15 cellular contexts compared by ENCODE assay signal in the genomic region with DNA sequence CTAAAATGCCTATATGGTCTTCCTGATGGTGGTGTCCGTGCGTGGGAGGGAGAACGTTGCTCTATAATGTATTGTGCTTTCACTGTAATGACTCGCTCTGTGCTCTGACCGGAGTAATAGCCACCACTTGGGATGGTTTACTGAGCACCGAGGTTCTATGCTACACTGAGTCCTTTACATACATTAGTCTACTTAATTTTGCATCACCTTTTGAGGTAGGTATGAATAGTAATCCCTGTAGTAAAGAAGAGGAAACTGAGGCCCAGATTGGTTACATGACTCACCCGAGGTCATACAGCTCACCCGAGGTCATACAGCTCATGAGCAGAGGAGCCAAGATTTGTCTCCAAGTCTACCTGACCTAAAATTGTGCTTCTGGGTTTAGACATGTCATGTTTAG.
DNase-seq lines count a peak whose midpoint lies in the region; ATAC-seq, FAIRE-seq and TF ChIP-seq lines count a peak whose summit lies in the region.
"Had no signal": no experiment of that assay in that cellular context is flagged by ENCODE, and none has a peak within 500 bp of the region (broad histone marks: within the 10 kb centered on the region; RNA-seq: fewer than 3 reads in every experiment).

No MANE protein-coding gene starts in this region.

- H3K27me3 ChIP-seq in BLaER1 (no peaks in the 10 kb centered on the region), GM12878 (replicated peaks in 1 of 2; ENCODE audit: control insufficient read depth in 2 of 2, insufficient read depth in 2 of 2, low read length in 1 of 2) (no peaks in the 10 kb centered on the region)

- H3K27ac ChIP-seq in BLaER1 (no peak overlapping the region), GM12878 (ENCODE audit: control insufficient read depth, insufficient read depth) (no peak overlapping the region)
- H3K27ac ChIP-seq: 22Rv1 had no signal

- TF ChIP-seq EP300 in GM12878 (IDR thresholded peaks at IDR 0.05; ENCODE audit: borderline replicate concordance in 1 of 2, control insufficient read depth in 1 of 2, low read depth in 2 of 2, low read length in 2 of 2): no peak

- CTCF ChIA-PET in activated CD4-positive, alpha-beta T cell treated with anti-CD3 and anti-CD28 coated beads for 36 hours (lab: Charles Lee): interaction anchor here (1.0 kb wide), 1 partner anchor 128 kb away, joined by 3 read pairs; no protein-coding TSS in a partner anchor
- CTCF ChIA-PET in GM12878 (lab: Yijun Ruan, JAX): interaction anchor here (1.2 to 1.3 kb wide), 2 partner anchors 16 to 51 kb away, joined by 3 to 4 read pairs; no protein-coding TSS in a partner anchor

- peak; percentile 72 for ATAC-seq in activated CD4-positive, alpha-beta T cell treated with anti-CD3 and anti-CD28 coated beads for 36 hours
- peak; percentile 60; the same call in 2 of the 3 replicates for ATAC-seq in GM12878
- ATAC-seq in stimulated activated effector memory CD8-positive, alpha-beta T cell treated with anti-CD3 and anti-CD28 coated beads, Interleukin-12 subunit alpha, Interleukin-12 subunit beta, amount 100 ng/mL, for 72 hours: peak; percentile 47

- peak overlapping the region; percentile 70 for H3K4me2 ChIP-seq in BLaER1
- H3K4me2 ChIP-seq in GM12878 (ENCODE audit: control insufficient read depth, insufficient read depth): no peak overlapping the region

- H3K9me3 ChIP-seq in BLaER1 (no peaks in the 10 kb centered on the region), GM12878 (replicated peaks; ENCODE audit: control insufficient read depth, insufficient read depth, low read length) (no peaks in the 10 kb centered on the region)

- RAD21 ChIA-PET in GM12878 (lab: Charles Lee; ENCODE audit: unreplicated experiment): no interaction called here

- H3K4me3 ChIP-seq in BLaER1 (no peak overlapping the region), GM12878 (no peak overlapping the region)

- H3K27ac Mint-ChIP-seq in activated CD4-positive, alpha-beta T cell treated with anti-CD3 and anti-CD28 coated beads for 36 hours: no peak overlapping the region
- H3K27ac Mint-ChIP-seq in stimulated activated effector memory CD8-positive, alpha-beta T cell treated with anti-CD3 and anti-CD28 coated beads, Interleukin-12 subunit alpha, Interleukin-12 subunit beta, amount 100 ng/mL, for 72 hours: no peak overlapping the region
- H3K27ac Mint-ChIP-seq: H9 had no signal

- TF ChIP-seq CTCF in GM12878 (IDR thresholded peaks at IDR 0.05 in 2 of 3, conservative IDR thresholded peaks at IDR 0.05 in 1 of 3; ENCODE audit: control insufficient read depth in 2 of 3, extremely low read depth in 1 of 3, insufficient read depth in 1 of 3, low read depth in 3 of 3, low read length in 3 of 3): no peak

- peaks cover 10% of the 10 kb centered on the region for H3K4me1 Mint-ChIP-seq in activated CD4-positive, alpha-beta T cell treated with anti-CD3 and anti-CD28 coated beads for 36 hours
- H3K4me1 Mint-ChIP-seq in stimulated activated effector memory CD8-positive, alpha-beta T cell treated with anti-CD3 and anti-CD28 coated beads, Interleukin-12 subunit alpha, Interleukin-12 subunit beta, amount 100 ng/mL, for 72 hours: peaks cover 6% of the 10 kb centered on the region
- H3K4me1 Mint-ChIP-seq: CD4-positive, CD25-positive, alpha-beta regulatory T cell; H9 had no signal

- no peaks in the 10 kb centered on the region for H3K36me3 ChIP-seq in BLaER1
- H3K36me3 ChIP-seq in GM12878 (ENCODE audit: control insufficient read depth in 2 of 2, insufficient read depth in 2 of 2, low read length in 1 of 2): 0 out of 4 replicates have a peak, but pooled peaks cover 0 to 2% of the 10 kb centered on the region in 2 experiments

- H3K4me1 ChIP-seq in BLaER1 (peaks cover 78% of the 10 kb centered on the region), GM12878 (ENCODE audit: control insufficient read depth, insufficient read depth, low read length) (peaks cover 3% of the 10 kb centered on the region)

- intact Hi-C loops in activated CD4-positive, alpha-beta T cell treated with anti-CD3 and anti-CD28 coated beads for 36 hours (cut with DNase I, micrococcal nuclease): no loop called here
- intact Hi-C loops in GM12878 (cut with micrococcal nuclease; ENCODE audit: unreplicated experiment): no loop called here

- POLR2A ChIA-PET in activated CD4-positive, alpha-beta T cell treated with anti-CD3 and anti-CD28 coated beads for 36 hours (lab: Charles Lee): no interaction called here
- POLR2A ChIA-PET in GM12878 (lab: Charles Lee): no interaction called here

- no peak overlapping the region for H3K9ac ChIP-seq in BLaER1
- H3K9ac ChIP-seq in GM12878 (ENCODE audit: control insufficient read depth, insufficient read depth, low read length): no peak overlapping the region

- H3K9me3 Mint-ChIP-seq in activated CD4-positive, alpha-beta T cell treated with anti-CD3 and anti-CD28 coated beads for 36 hours (ENCODE audit: low read depth): no peaks in the 10 kb centered on the region
- H3K9me3 Mint-ChIP-seq in stimulated activated effector memory CD8-positive, alpha-beta T cell treated with anti-CD3 and anti-CD28 coated beads, Interleukin-12 subunit alpha, Interleukin-12 subunit beta, amount 100 ng/mL, for 72 hours: no peaks in the 10 kb centered on the region
- H3K9me3 Mint-ChIP-seq: H9 had no signal

- WGBS in GM12878 (ENCODE audit: insufficient coverage, insufficient replicate concordance, low lambda C conversion rate, missing lambda C conversion rate): 13% methylated on average over 8 of the region's 8 CpGs

- H2AFZ ChIP-seq in GM12878 (ENCODE audit: control insufficient read depth, low read depth, low read length): no peak overlapping the region

- no peak for DNase-seq in activated CD4-positive, alpha-beta T cell treated with anti-CD3 and anti-CD28 coated beads for 36 hours
- DNase-seq in activated CD4-positive, alpha-beta T cell treated with anti-CD3 and anti-CD28 coated beads for 48 hours: no peak
- DNase-seq in GM12878 (ENCODE audit: low read depth, low spot score): no peak
- no peak for DNase-seq in stimulated activated effector memory CD8-positive, alpha-beta T cell treated with anti-CD3 and anti-CD28 coated beads, Interleukin-12 subunit alpha, Interleukin-12 subunit beta, amount 100 ng/mL, for 72 hours (ENCODE audit: low spot score in 2 of 2)
- DNase-seq in RCC 7860 (ENCODE audit: low spot score): no peak
- no peak for DNase-seq in RPMI8226
- no peak for DNase-seq in DMS 273 (lab: John Stamatoyannopoulos, UW; ENCODE audit: unreplicated experiment)
- DNase-seq: CD4-positive, CD25-positive, alpha-beta regulatory T cell; DMS 273 treated with DMSO at 0.1 percent for 48 hours; DMS79; GOT3; H9 had no signal

- no peaks in the 10 kb centered on the region for H3K36me3 Mint-ChIP-seq in activated CD4-positive, alpha-beta T cell treated with anti-CD3 and anti-CD28 coated beads for 36 hours (ENCODE audit: low read depth)
- H3K36me3 Mint-ChIP-seq in stimulated activated effector memory CD8-positive, alpha-beta T cell treated with anti-CD3 and anti-CD28 coated beads, Interleukin-12 subunit alpha, Interleukin-12 subunit beta, amount 100 ng/mL, for 72 hours: no peaks in the 10 kb centered on the region
- H3K36me3 Mint-ChIP-seq: CD4-positive, CD25-positive, alpha-beta regulatory T cell had no signal

- in situ Hi-C loops in GM12878 (cut with MboI): no loop called here

- no peaks in the 10 kb centered on the region for H3K79me2 ChIP-seq in GM12878 (ENCODE audit: control insufficient read depth, insufficient read depth, low read length)

- no peak for TF ChIP-seq RAD21 in GM12878 (IDR thresholded peaks at IDR 0.05; ENCODE audit: insufficient read depth, low read depth, low read length)

- no peaks in the 10 kb centered on the region for H4K20me1 ChIP-seq in BLaER1
- H4K20me1 ChIP-seq in GM12878 (ENCODE audit: control insufficient read depth, insufficient read depth): no peaks in the 10 kb centered on the region

- SMC1A ChIA-PET in GM12878 (lab: Charles Lee; ENCODE audit: uncharacterized antibody, unreplicated experiment): interaction anchor here (1.7 kb wide), 2 partner anchors 22 to 133 kb away, joined by 3 to 4 read pairs; no protein-coding TSS in a partner anchor

- peaks cover 4% of the 10 kb centered on the region for H3K27me3 Mint-ChIP-seq in activated CD4-positive, alpha-beta T cell treated with anti-CD3 and anti-CD28 coated beads for 36 hours

- no peak for FAIRE-seq in GM12878 (lab: Jason Lieb, UNC)
- no peak for FAIRE-seq in RCC 7860 (lab: Jason Lieb, UNC)
- FAIRE-seq: GM12892 had no signal

- no peak overlapping the region for H3K4me3 Mint-ChIP-seq in activated CD4-positive, alpha-beta T cell treated with anti-CD3 and anti-CD28 coated beads for 36 hours
- H3K4me3 Mint-ChIP-seq in stimulated activated effector memory CD8-positive, alpha-beta T cell treated with anti-CD3 and anti-CD28 coated beads, Interleukin-12 subunit alpha, Interleukin-12 subunit beta, amount 100 ng/mL, for 72 hours: no peak overlapping the region
- H3K4me3 Mint-ChIP-seq: CD4-positive, CD25-positive, alpha-beta regulatory T cell; H9 had no signal

- TF ChIP-seq POLR2A in GM12878 (IDR thresholded peaks at IDR 0.05; ENCODE audit: low read depth, low read length): no peak

- no TSS peak for BruUV-seq in GM12878 (replicated peaks; lab: Mats Ljungman, UMichigan)

TF ChIP-seq in GM12878, 131 proteins besides CTCF, POLR2A, EP300 and RAD21 (continues in another document):
- no peak for TF ChIP-seq CREM (IDR thresholded peaks at IDR 0.05; ENCODE audit: low read depth)
- no peak for TF ChIP-seq ZNF384 (IDR thresholded peaks at IDR 0.05; ENCODE audit: borderline replicate concordance, low read depth, low read length)
- TF ChIP-seq, protein P1, sequence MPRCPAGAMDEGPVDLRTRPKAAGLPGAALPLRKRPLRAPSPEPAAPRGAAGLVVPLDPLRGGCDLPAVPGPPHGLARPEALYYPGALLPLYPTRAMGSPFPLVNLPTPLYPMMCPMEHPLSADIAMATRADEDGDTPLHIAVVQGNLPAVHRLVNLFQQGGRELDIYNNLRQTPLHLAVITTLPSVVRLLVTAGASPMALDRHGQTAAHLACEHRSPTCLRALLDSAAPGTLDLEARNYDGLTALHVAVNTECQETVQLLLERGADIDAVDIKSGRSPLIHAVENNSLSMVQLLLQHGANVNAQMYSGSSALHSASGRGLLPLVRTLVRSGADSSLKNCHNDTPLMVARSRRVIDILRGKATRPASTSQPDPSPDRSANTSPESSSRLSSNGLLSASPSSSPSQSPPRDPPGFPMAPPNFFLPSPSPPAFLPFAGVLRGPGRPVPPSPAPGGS (IDR thresholded peaks at IDR 0.05; ENCODE audit: borderline replicate concordance, insufficient read depth, low read depth, low read length, poor library complexity, severe bottlenecking): no peak
- no peak for TF ChIP-seq CREB1 (IDR thresholded peaks at IDR 0.05; ENCODE audit: low read depth)
